Comparison of ENCODE assay signal across 21 cellular contexts in genomic region chr7:99020413-99020715, GRCh38.
"Had no signal": no experiment of that assay in that cellular context is flagged by ENCODE, and none has a peak within 500 bp of the region (broad histone marks: within the 10 kb centered on the region; RNA-seq: fewer than 3 reads in every experiment).

No MANE protein-coding gene starts in this region.

- ATAC-seq: activated CD4-positive, alpha-beta T cell treated with anti-CD3 and anti-CD28 coated beads for 36 hours had no signal

- H3K4me1 Mint-ChIP-seq: activated CD4-positive, alpha-beta memory T cell treated with anti-CD3 and anti-CD28 coated beads, Interleukin-2, amount 10 ng/mL, durations not matched to agents 7 days and 5 days had no signal

- H3K9me3 ChIP-seq: Peyer's patch, SJCRH30, SK-N-SH had no signal

- H3K27me3 Mint-ChIP-seq: activated CD4-positive, alpha-beta memory T cell treated with anti-CD3 and anti-CD28 coated beads, Interleukin-2, amount 10 ng/mL, durations not matched to agents 7 days and 5 days; activated CD4-positive, alpha-beta T cell treated with anti-CD3 and anti-CD28 coated beads for 36 hours; IgD-negative memory B cell had no signal

- DNase-seq: activated CD4-positive, alpha-beta memory T cell treated with anti-CD3 and anti-CD28 coated beads, Interleukin-2, amount 10 ng/mL, durations not matched to agents 7 days and 5 days; activated CD4-positive, alpha-beta T cell treated with anti-CD3 and anti-CD28 coated beads for 36 hours; activated CD4-positive, alpha-beta T cell treated with anti-CD3 and anti-CD28 coated beads, Interleukin-2, amount 50 U/mL, for 1 hour; activated naive CD4-positive, alpha-beta T cell treated with anti-CD3 and anti-CD28 coated beads, Interleukin-2, amount 50 U/mL, for 16 hours; activated T-cell treated with anti-CD3 and anti-CD28 coated beads for 4 hours; brain microvascular endothelial cell; KG1; NCI-H1048; NCI-H146; NCI-H187 treated with DMSO at 0.1 percent for 48 hours; NCI-H2081 treated with DMSO at 0.1 percent for 48 hours; NCI-H446; NCI-H524; Right ventricle myocardium superior; SJCRH30; SK-N-SH; T-helper 1 cell had no signal

- H3K27ac ChIP-seq: brain microvascular endothelial cell, Peyer's patch, RWPE1, SJCRH30, VCaP had no signal

- H3K4me3 ChIP-seq: Peyer's patch, SJCRH30 had no signal

- H3K9me3 Mint-ChIP-seq: activated CD4-positive, alpha-beta memory T cell treated with anti-CD3 and anti-CD28 coated beads, Interleukin-2, amount 10 ng/mL, durations not matched to agents 7 days and 5 days; IgD-negative memory B cell had no signal

- H3K9ac ChIP-seq: SK-N-SH had no signal

- H3K4me1 ChIP-seq: Peyer's patch, SJCRH30 had no signal

- H3K4me2 ChIP-seq: SK-N-SH had no signal

- H3K27me3 ChIP-seq: brain microvascular endothelial cell, Peyer's patch, SJCRH30 had no signal

- H3K4me3 Mint-ChIP-seq: activated CD4-positive, alpha-beta memory T cell treated with anti-CD3 and anti-CD28 coated beads, Interleukin-2, amount 10 ng/mL, durations not matched to agents 7 days and 5 days; activated CD4-positive, alpha-beta T cell treated with anti-CD3 and anti-CD28 coated beads for 36 hours; IgD-negative memory B cell had no signal

- H3K27ac Mint-ChIP-seq: activated CD4-positive, alpha-beta memory T cell treated with anti-CD3 and anti-CD28 coated beads, Interleukin-2, amount 10 ng/mL, durations not matched to agents 7 days and 5 days; activated CD4-positive, alpha-beta T cell treated with anti-CD3 and anti-CD28 coated beads for 36 hours had no signal

- H3K9me2 ChIP-seq: SK-N-SH had no signal
